Comparison of ENCODE assay signal across 8 cellular contexts in genomic region chr11:76208829-76209670, GRCh38. TPM values are rescaled to one million over a fixed set of nuclear protein-coding genes. Genes with fewer than 3 reads are reported as not detected.
DNase-seq lines count a peak whose midpoint lies in the region; ATAC-seq, FAIRE-seq and TF ChIP-seq lines count a peak whose summit lies in the region.

No MANE protein-coding gene starts in this region.

- DNase-seq in NCI-H2029 (lab: John Stamatoyannopoulos, UW): peak; percentile 56
- DNase-seq in NCI-H2029 treated with DMSO at 0.1 percent for 48 hours (lab: John Stamatoyannopoulos, UW): no peak
- peak; percentile 77 for DNase-seq in NCI-H146 (lab: John Stamatoyannopoulos, UW)
- peak; percentile 82 for DNase-seq in WERI-Rb-1
- no peak for DNase-seq in bronchial epithelial cell (ENCODE audit: low read depth)
- peak; percentile 4 for DNase-seq in keratinocyte (ENCODE audit: low read depth, low spot score)
- DNase-seq in stimulated activated CD4-positive, alpha-beta T cell treated with anti-CD3 and anti-CD28 coated beads, Interleukin-15, amount 100 ng/mL, for 24 hours: peak; percentile 84

- peaks cover 19% of the 10 kb centered on the region for H3K4me1 ChIP-seq in keratinocyte (ENCODE audit: control insufficient read depth, extremely low read depth, insufficient read depth, low read length)

- FAIRE-seq in bronchial epithelial cell (lab: Jason Lieb, UNC): no peak
- FAIRE-seq in keratinocyte (lab: Jason Lieb, UNC): no peak

- H3K27ac ChIP-seq in WERI-Rb-1 (no peak overlapping the region), keratinocyte (ENCODE audit: control insufficient read depth, insufficient read depth, low read length) (no peak overlapping the region)

- peak; percentile 93 for TF ChIP-seq CTCF in WERI-Rb-1 (IDR thresholded peaks at IDR 0.05; ENCODE audit: low read depth, low read length)
- peak; percentile 89 for TF ChIP-seq CTCF in bronchial epithelial cell (IDR thresholded peaks at IDR 0.05; ENCODE audit: insufficient read depth, low read length, severe bottlenecking)
- TF ChIP-seq CTCF in keratinocyte (optimal IDR thresholded peaks at IDR 0.05 in 1 of 3, IDR thresholded peaks at IDR 0.05 in 1 of 3, conservative IDR thresholded peaks at IDR 0.05 in 1 of 3; ENCODE audit: extremely low read depth in 1 of 3, insufficient read depth in 2 of 3, low read length in 3 of 3): peak in 2 of 3 experiments; percentile 77 to 89

- dilution Hi-C loops in keratinocyte (cut with MboI; ENCODE audit: extremely low pct_ligation_motif_present, low sequenced_read_pairs): no loop called here

- peaks cover 35% of the 10 kb centered on the region for H3K27me3 ChIP-seq in WERI-Rb-1 (ENCODE audit: insufficient read depth, low read depth, severe bottlenecking)
- H3K27me3 ChIP-seq in bronchial epithelial cell (ENCODE audit: control insufficient read depth, insufficient read depth, low read length): peaks cover 41% of the 10 kb centered on the region
- H3K27me3 ChIP-seq in keratinocyte (ENCODE audit: control insufficient read depth, extremely low read depth, insufficient read depth, low read length): peaks cover 92% of the 10 kb centered on the region

- H3K36me3 ChIP-seq in WERI-Rb-1 (no peaks in the 10 kb centered on the region), bronchial epithelial cell (ENCODE audit: control insufficient read depth, insufficient read depth, low read length) (no peaks in the 10 kb centered on the region), keratinocyte (ENCODE audit: control insufficient read depth in 2 of 2, extremely low read depth in 1 of 2, insufficient read depth in 2 of 2, low read length in 2 of 2) (no peaks in the 10 kb centered on the region)

- H4K20me1 ChIP-seq in keratinocyte (ENCODE audit: control insufficient read depth, extremely low read depth, insufficient read depth, low read length): peaks cover 6% of the 10 kb centered on the region

- H3K9me1 ChIP-seq in keratinocyte (ENCODE audit: control insufficient read depth, extremely low read depth, insufficient read depth, low read length): no peaks in the 10 kb centered on the region

- no peaks in the 10 kb centered on the region for H3K79me2 ChIP-seq in keratinocyte (ENCODE audit: control insufficient read depth, insufficient read depth, low read length)

- peak overlapping the region; percentile 59 for H3K4me3 ChIP-seq in WERI-Rb-1 (ENCODE audit: low read depth, low read length)
- H3K4me3 ChIP-seq in bronchial epithelial cell (ENCODE audit: low read depth, low read length): peak overlapping the region; percentile 40
- peak overlapping the region; percentile 30 to 71 (median 57) for H3K4me3 ChIP-seq in keratinocyte (ENCODE audit: control insufficient read depth in 2 of 3, extremely low read depth in 1 of 3, insufficient read depth in 2 of 3, low read depth in 1 of 3, low read length in 3 of 3)

- ATAC-seq in HG03342 (IDR thresholded peaks at IDR 0.05; ENCODE audit: unreplicated experiment): no peak

- H3K9me3 ChIP-seq in WERI-Rb-1 (ENCODE audit: severe bottlenecking): no peaks in the 10 kb centered on the region
- H3K9me3 ChIP-seq in keratinocyte (ENCODE audit: control insufficient read depth, low read depth, low read length): no peaks in the 10 kb centered on the region

- peak overlapping the region; percentile 63 for H2AFZ ChIP-seq in keratinocyte (ENCODE audit: control insufficient read depth, low read length)

- peak overlapping the region; percentile 94 for H3K4me2 ChIP-seq in keratinocyte (ENCODE audit: control insufficient read depth, extremely low read depth, insufficient read depth, low read depth, low read length)

- H3K9ac ChIP-seq in keratinocyte (ENCODE audit: control insufficient read depth, extremely low read depth, insufficient read depth, low read length): no peak overlapping the region

RNA-seq across cellular contexts. Expression of gene WNT11, which starts 2.7 kb away (rescaled TPM):
- total RNA-seq in bronchial epithelial cell: 0.13 TPM in 1 of 2 replicates, not detected in the other
- polyA plus RNA-seq in keratinocyte: 0.08 TPM in 1 of 3 replicates, not detected in the others
- polyA plus RNA-seq in keratinocyte (2011; ENCODE audit: low read depth): not detected
- polyA plus RNA-seq in keratinocyte (2011; cell fraction: cytosol; rRNA removed): 0.06 and 0.10 TPM in 2 replicates
- 0.09 and 0.27 TPM in 2 replicates for polyA plus RNA-seq in keratinocyte (2011; cell fraction: nucleus; rRNA removed)
- polyA plus RNA-seq in keratinocyte (2012; ENCODE audit: low replicate concordance): 0.06 and 0.10 TPM in 2 replicates
- not detected in 3 replicates for polyA minus RNA-seq in keratinocyte
- not detected for polyA minus RNA-seq in keratinocyte (2011; cell fraction: cytosol; rRNA and poly(A)+ RNA removed)
- not detected in 2 replicates for polyA minus RNA-seq in keratinocyte (2011; cell fraction: nucleus; rRNA and poly(A)+ RNA removed)

Comparison
In these comparisons a context has a peak if more than half of its experiments do, and no peak if none do; other contexts are left out.
1. DNase-seq: peak in NCI-H2029 (single experiment), NCI-H146 (single experiment), WERI-Rb-1 (single experiment), keratinocyte (single experiment) and stimulated activated CD4-positive, alpha-beta T cell treated with anti-CD3 and anti-CD28 coated beads, Interleukin-15, amount 100 ng/mL, for 24 hours (single experiment); none in NCI-H2029 treated with DMSO at 0.1 percent for 48 hours (single experiment) and bronchial epithelial cell (single experiment).
2. Peak in every context shown above with its lines, with median percentiles within 50 percentile points of each other: H3K4me3 ChIP-seq and CTCF ChIP-seq.